Comparison of ENCODE assay signal across 13 cellular contexts in the genomic region with DNA sequence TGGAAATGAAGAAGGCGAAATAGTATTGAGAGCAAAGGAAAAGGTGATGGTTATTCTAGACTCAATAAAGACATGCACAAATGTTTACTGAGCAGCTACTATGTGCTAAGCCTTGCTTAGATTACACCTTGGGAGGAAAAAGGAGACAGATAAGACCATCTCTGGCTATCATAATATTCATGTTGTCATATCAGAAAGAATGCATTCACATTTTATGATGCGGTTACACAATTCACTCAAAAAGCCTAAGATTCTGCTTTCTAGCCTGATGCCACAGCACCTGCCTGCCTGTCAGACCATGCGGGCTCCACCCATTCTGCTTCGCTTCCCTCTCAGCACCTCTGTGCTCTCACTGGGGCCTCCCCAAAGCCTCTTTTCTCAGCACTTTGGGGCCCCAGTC.
DNase-seq lines count a peak whose midpoint lies in the region; ATAC-seq and TF ChIP-seq lines count a peak whose summit lies in the region.
"Had no signal": no experiment of that assay in that cellular context is flagged by ENCODE, and none has a peak within 500 bp of the region (broad histone marks: within the 10 kb centered on the region; RNA-seq: fewer than 3 reads in every experiment).

No MANE protein-coding gene starts in this region.

- in situ Hi-C loops in gastrocnemius medialis (cut with MboI; ENCODE audit: low sequenced_read_pairs in 4 of 4): loop anchor here in 2 of 4 donors (25.0 kb wide), 1 partner anchor 321 kb away; a partner anchor contains a TSS

- H3K27me3 Mint-ChIP-seq in Caco-2 (ENCODE audit: insufficient read depth, unreplicated experiment): no peaks in the 10 kb centered on the region

- peaks cover 20% of the 10 kb centered on the region for H3K4me1 Mint-ChIP-seq in Caco-2 (ENCODE audit: low read depth, unreplicated experiment)

- intact Hi-C loops in Caco-2 (cut with micrococcal nuclease; ENCODE audit: unreplicated experiment) (no loop called here), body of pancreas (cut with DNase I) (no loop called here), right lobe of liver (cut with DNase I) (no loop called here), gastrocnemius medialis (cut with DNase I; ENCODE audit: low total_unique reads) (no loop called here), left lung (cut with DNase I) (no loop called here)

- peaks cover 10% of the 10 kb centered on the region for H3K9me3 Mint-ChIP-seq in Caco-2 (ENCODE audit: unreplicated experiment)

- H3K4me1 ChIP-seq in Caco-2 (peaks cover 7% of the 10 kb centered on the region), body of pancreas (peaks cover 16% of the 10 kb centered on the region), right lobe of liver (peaks cover 0 to 56% (median 17%) of the 10 kb centered on the region in 4 donors), gastrocnemius medialis (peaks cover 5 to 12% of the 10 kb centered on the region in 2 donors), left lung (peaks cover 0 to 3% of the 10 kb centered on the region in 2 donors)

- TF ChIP-seq CTCF in Caco-2 (IDR thresholded peaks at IDR 0.05; ENCODE audit: insufficient read depth in 1 of 2, low read depth in 1 of 2, low read length in 1 of 2, severe bottlenecking in 1 of 2, unreplicated experiment in 1 of 2) (no peak), body of pancreas (IDR thresholded peaks at IDR 0.05) (no peak), right lobe of liver (IDR thresholded peaks at IDR 0.05) (no peak), gastrocnemius medialis (IDR thresholded peaks at IDR 0.05 in 4 of 5, conservative IDR thresholded peaks at IDR 0.05 in 1 of 5) (no peak), left lung (IDR thresholded peaks at IDR 0.05) (no peak)

- H3K27me3 ChIP-seq in Caco-2 (replicated peaks; ENCODE audit: control insufficient read depth, insufficient read depth, low read length) (no peaks in the 10 kb centered on the region), body of pancreas (no peaks in the 10 kb centered on the region), right lobe of liver (no peaks in the 10 kb centered on the region), gastrocnemius medialis (no peaks in the 10 kb centered on the region), left lung (no peaks in the 10 kb centered on the region)
- H3K27me3 ChIP-seq: BE2C had no signal

- POLR2A ChIA-PET in Caco-2 (lab: Charles Lee): no interaction called here

- no TSS peak for BruUV-seq in Caco-2 (replicated peaks; lab: Mats Ljungman, UMichigan)

- no peak for ATAC-seq in body of pancreas
- ATAC-seq in right lobe of liver: no peak
- ATAC-seq in gastrocnemius medialis: no peak
- no peak for ATAC-seq in left lung

- H3K4me3 ChIP-seq in Caco-2 (ENCODE audit: low read depth, low read length) (no peak overlapping the region), body of pancreas (no peak overlapping the region), right lobe of liver (no peak overlapping the region), gastrocnemius medialis (no peak overlapping the region), left lung (no peak overlapping the region)

- H3K36me3 ChIP-seq in Caco-2 (ENCODE audit: control insufficient read depth, insufficient read depth, low read length) (no peaks in the 10 kb centered on the region), body of pancreas (replicated peaks in 1 of 2; ENCODE audit: insufficient read depth in 1 of 2, low read depth in 2 of 2) (no peaks in the 10 kb centered on the region), right lobe of liver (no peaks in the 10 kb centered on the region), gastrocnemius medialis (no peaks in the 10 kb centered on the region), left lung (no peaks in the 10 kb centered on the region)
- H3K36me3 ChIP-seq: BE2C had no signal

- H3K27ac ChIP-seq in body of pancreas (peak overlapping the region; percentile 25 to 56 (median 36)), right lobe of liver (peak overlapping the region; percentile 72 to 95 (median 86)), gastrocnemius medialis (peak overlapping the region in 3 of 4 donors; percentile 38 to 61 (median 51)), left lung (no peak overlapping the region)

- no peak overlapping the region for H3K4me3 Mint-ChIP-seq in Caco-2 (ENCODE audit: unreplicated experiment)

- peak overlapping the region; percentile 13 for H3K27ac Mint-ChIP-seq in Caco-2 (ENCODE audit: unreplicated experiment)

- no peaks in the 10 kb centered on the region for H3K36me3 Mint-ChIP-seq in Caco-2 (ENCODE audit: insufficient read depth, unreplicated experiment)

- CTCF ChIA-PET in Caco-2 (lab: Charles Lee): no interaction called here

- TF ChIP-seq POLR2A in body of pancreas (IDR thresholded peaks at IDR 0.05): no peak
- TF ChIP-seq POLR2A in right lobe of liver (IDR thresholded peaks at IDR 0.05): no peak
- no peak for TF ChIP-seq POLR2A in gastrocnemius medialis (IDR thresholded peaks at IDR 0.05)

- no peak for DNase-seq in Caco-2
- no peak for DNase-seq in body of pancreas
- no peak for DNase-seq in right lobe of liver
- no peak for DNase-seq in gastrocnemius medialis
- no peak for DNase-seq in GM03348 (ENCODE audit: low spot score)
- DNase-seq in NCI-H69 (lab: John Stamatoyannopoulos, UW): no peak
- no peak for DNase-seq in left lung
- no peak for DNase-seq in NOMO-1 treated with DMSO at 0.1 percent for 48 hours (lab: John Stamatoyannopoulos, UW; ENCODE audit: unreplicated experiment)
- DNase-seq: DMS 273 treated with DMSO at 0.1 percent for 48 hours, NCI-H1930, NCI-H2171, NCI-H82 had no signal

- H3K9me3 ChIP-seq in Caco-2 (0 out of 2 replicates have a peak, but pooled peaks cover 4% of the 10 kb centered on the region), body of pancreas (no peaks in the 10 kb centered on the region), right lobe of liver (no peaks in the 10 kb centered on the region), gastrocnemius medialis (no peaks in the 10 kb centered on the region), left lung (no peaks in the 10 kb centered on the region)
- H3K9me3 ChIP-seq: BE2C had no signal

- 75 to 92% methylated on average over 4 of the region's 4 CpGs for WGBS in body of pancreas, 2 donors
- 73% methylated on average over 4 of the region's 4 CpGs for WGBS in right lobe of liver (ENCODE audit: insufficient coverage, low coverage, low lambda C conversion rate, missing lambda C conversion rate)

Comparison
In these comparisons a context has a peak if more than half of its experiments do, and no peak if none do; other contexts are left out.
1. H3K27ac ChIP-seq: peak in body of pancreas (4 of 4), right lobe of liver (3 of 3) and gastrocnemius medialis (3 of 4); none in left lung (0 of 2).